7 cellular contexts compared by ENCODE assay signal in the genomic region with DNA sequence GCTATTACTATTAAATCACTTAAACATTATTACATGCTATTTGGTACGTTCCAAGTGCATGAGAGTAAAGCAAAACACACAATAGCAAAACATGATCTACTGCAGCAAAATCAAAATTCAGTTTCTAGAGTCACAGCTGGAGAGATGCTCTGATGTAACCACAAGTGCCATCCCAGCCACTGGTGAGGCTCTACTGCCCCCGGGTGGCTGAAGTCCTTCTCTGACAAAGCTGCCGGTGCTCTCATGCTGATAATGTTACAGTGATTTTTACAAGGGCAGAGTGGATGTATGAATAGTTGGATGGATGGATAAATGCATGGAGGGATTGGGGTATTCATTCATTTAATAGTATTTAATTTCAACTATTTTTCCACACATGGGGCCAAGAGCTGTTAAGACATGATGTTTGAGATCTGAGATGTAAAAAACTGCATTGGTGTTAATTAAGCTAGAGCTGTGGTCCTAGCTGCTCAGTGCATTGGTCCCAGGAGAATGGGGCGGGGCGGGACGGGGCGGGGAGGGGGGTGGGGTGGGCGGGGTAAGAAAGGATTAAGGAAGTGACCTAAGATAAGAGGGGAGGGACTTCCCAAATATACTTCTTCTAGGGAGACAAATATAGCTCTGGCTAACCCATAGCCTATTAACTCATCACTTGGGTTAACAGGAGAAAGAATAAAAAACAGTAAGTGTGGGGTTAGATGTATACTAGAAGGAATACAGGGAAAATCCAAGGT. TPM values are rescaled to one million over a fixed set of nuclear protein-coding genes. Genes with fewer than 3 reads are reported as not detected.
DNase-seq lines count a peak whose midpoint lies in the region; ATAC-seq and TF ChIP-seq lines count a peak whose summit lies in the region.

No MANE protein-coding gene starts in this region.

- peak; percentile 80 for TF ChIP-seq CTCF in GM12873 (IDR thresholded peaks at IDR 0.05; ENCODE audit: insufficient read depth, low read depth, low read length, missing control alignments)

- intact Hi-C loops in left cardiac atrium (cut with DNase I), result loop anchor here in 1 of 2 donors (5.0 kb wide), 1 partner anchor 373 kb away; no protein-coding TSS in a partner anchor

- peak; percentile 82 to 90 for ATAC-seq in left cardiac atrium
- ATAC-seq in GM21723 (IDR thresholded peaks at IDR 0.05; ENCODE audit: unreplicated experiment), result no peak

- peak; percentile 77 for DNase-seq in NCI-H1436 (lab: John Stamatoyannopoulos, UW)
- peak; percentile 39 to 82 for DNase-seq in SW 1271 (lab: John Stamatoyannopoulos, UW)
- peak; percentile 64 for DNase-seq in amniotic epithelial cell (ENCODE audit: low read depth)
- peak; percentile 79 for DNase-seq in left cardiac atrium
- peak; percentile 79 for DNase-seq in retina

RNA-seq across cellular contexts. Expression of gene SPESP1, which starts 5.3 kb away (rescaled TPM):
- total RNA-seq in left cardiac atrium, result 1 to 10 TPM; 1.5 to 9.2 TPM
